Comparison of ENCODE assay signal across 1 cellular context in genomic region chr1:205255941-205256780, GRCh38.
TF ChIP-seq lines count a peak whose summit lies in the region.

No MANE protein-coding gene starts in this region.

TF ChIP-seq in HEK293, 187 proteins besides CTCF, POLR2A, EP300 and RAD21 (continued from another document):
- no peak for TF ChIP-seq ZNF416 (tag by site-specific recombination; IDR thresholded peaks at IDR 0.05)
- TF ChIP-seq ZNF843 (tag by site-specific recombination; IDR thresholded peaks at IDR 0.05): no peak
- TF ChIP-seq ZNF670 (tag by site-specific recombination; IDR thresholded peaks at IDR 0.05; ENCODE audit: low read depth): no peak
- TF ChIP-seq ZNF2 (tag by site-specific recombination; IDR thresholded peaks at IDR 0.05): peak; percentile 62; the same call in 1 of the 2 replicates
- no peak for TF ChIP-seq ZNF335 (tag by site-specific recombination; conservative IDR thresholded peaks at IDR 0.05)
- no peak for TF ChIP-seq ZNF664 (tag by site-specific recombination; IDR thresholded peaks at IDR 0.05)
- TF ChIP-seq ZNF354C (tag by site-specific recombination; IDR thresholded peaks at IDR 0.05; ENCODE audit: borderline replicate concordance, low read depth): no peak
